12 cellular contexts compared by ENCODE assay signal in the genomic region with DNA sequence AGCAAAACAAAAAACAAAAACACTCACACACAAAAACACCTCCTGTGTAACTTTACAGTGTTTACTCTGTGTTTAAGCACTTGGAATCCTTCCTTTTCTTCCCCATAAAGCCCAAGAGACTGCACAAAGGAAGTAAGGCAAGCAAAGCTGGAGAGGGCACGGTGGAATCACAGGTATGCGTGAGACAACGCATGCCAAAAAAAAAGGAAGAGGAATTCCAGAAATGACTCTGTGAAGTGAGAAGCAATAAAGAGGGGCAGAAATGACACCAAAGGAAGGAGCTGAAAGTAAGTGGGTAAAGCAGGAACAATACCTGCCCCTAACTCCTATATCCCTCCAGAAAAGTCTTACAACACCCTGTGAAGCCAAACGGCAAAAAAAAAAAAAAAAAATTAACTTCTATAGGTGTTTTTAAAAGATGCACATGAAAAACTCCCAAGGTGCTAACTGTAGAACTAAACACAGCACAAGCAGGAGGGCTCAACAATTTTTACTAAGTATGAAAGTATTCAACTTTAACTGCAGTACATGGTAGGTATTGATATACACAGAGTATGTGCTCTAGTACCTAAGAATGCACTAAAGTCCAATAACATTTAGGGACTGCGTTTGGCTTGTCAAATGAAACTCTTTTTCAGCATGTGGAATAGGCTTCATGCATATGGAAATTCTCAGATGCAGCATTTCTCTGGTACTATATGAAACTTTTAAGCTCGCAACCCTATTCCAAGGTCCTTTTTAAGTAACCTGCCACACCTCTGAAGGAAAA. TPM values are rescaled to one million over a fixed set of nuclear protein-coding genes. Genes with fewer than 3 reads are reported as not detected.
DNase-seq lines count a peak whose midpoint lies in the region; TF ChIP-seq lines count a peak whose summit lies in the region.
"Had no signal": no experiment of that assay in that cellular context is flagged by ENCODE, and none has a peak within 500 bp of the region (broad histone marks: within the 10 kb centered on the region; RNA-seq: fewer than 3 reads in every experiment).

No MANE protein-coding gene starts in this region.

- H3K4me3 ChIP-seq in astrocyte of the spinal cord (ENCODE audit: low read depth, low read length) (no peak overlapping the region), suprapubic skin (no peak overlapping the region)

- H3K27ac ChIP-seq in suprapubic skin (peak overlapping the region; percentile 72), RWPE1 (no peak overlapping the region)

- peaks cover 95% of the 10 kb centered on the region for H3K4me1 ChIP-seq in suprapubic skin

- no peak overlapping the region for H3K4me3 Mint-ChIP-seq in activated CD4-positive, alpha-beta memory T cell treated with anti-CD3 and anti-CD28 coated beads, Interleukin-2, amount 10 ng/mL, durations not matched to agents 7 days and 5 days
- H3K4me3 Mint-ChIP-seq: central memory CD8-positive, alpha-beta T cell had no signal

- TF ChIP-seq POLR2A in suprapubic skin (IDR thresholded peaks at IDR 0.05): no peak

- no peaks in the 10 kb centered on the region for H3K36me3 Mint-ChIP-seq in activated CD4-positive, alpha-beta memory T cell treated with anti-CD3 and anti-CD28 coated beads, Interleukin-2, amount 10 ng/mL, durations not matched to agents 7 days and 5 days (ENCODE audit: low read depth)

- DNase-seq in HCEC 1CT: peak; percentile 32
- DNase-seq in astrocyte of the spinal cord (ENCODE audit: low read depth, low spot score): peak; percentile 33
- peak; percentile 80 for DNase-seq in kidney tubule cell (ENCODE audit: low spot score)
- DNase-seq in suprapubic skin (ENCODE audit: low spot score in 2 of 2): no peak
- DNase-seq in activated CD8-positive, alpha-beta memory T cell treated with anti-CD3 and anti-CD28 coated beads, Interleukin-2, amount 50 U/mL, for 48 hours: no peak
- DNase-seq in activated CD4-positive, alpha-beta memory T cell treated with anti-CD3 and anti-CD28 coated beads, Interleukin-2, amount 10 ng/mL, durations not matched to agents 7 days and 5 days: no peak
- DNase-seq in GDM1 (lab: John Stamatoyannopoulos, UW): no peak
- DNase-seq in RWPE1 (ENCODE audit: low spot score): no peak
- DNase-seq: kidney; NCI-H1436 treated with DMSO at 0.1 percent for 48 hours; stimulated activated CD4-positive, alpha-beta T cell treated with anti-CD3 and anti-CD28 coated beads, Interleukin-15, amount 100 ng/mL, for 24 hours had no signal

- no peaks in the 10 kb centered on the region for H3K27me3 ChIP-seq in suprapubic skin

- in situ Hi-C loops in astrocyte of the spinal cord (cut with HindIII; ENCODE audit: low sequenced_read_pairs): no loop called here

- H3K9me3 Mint-ChIP-seq in activated CD4-positive, alpha-beta memory T cell treated with anti-CD3 and anti-CD28 coated beads, Interleukin-2, amount 10 ng/mL, durations not matched to agents 7 days and 5 days: no peaks in the 10 kb centered on the region

- no peak overlapping the region for H3K27ac Mint-ChIP-seq in activated CD4-positive, alpha-beta memory T cell treated with anti-CD3 and anti-CD28 coated beads, Interleukin-2, amount 10 ng/mL, durations not matched to agents 7 days and 5 days

- TF ChIP-seq CTCF in astrocyte of the spinal cord (IDR thresholded peaks at IDR 0.05; ENCODE audit: low read depth, low read length): no peak
- TF ChIP-seq CTCF in suprapubic skin (IDR thresholded peaks at IDR 0.05): no peak
- no peak for TF ChIP-seq CTCF in RWPE1 (conservative IDR thresholded peaks at IDR 0.05; ENCODE audit: low read depth)

- peaks cover 13% of the 10 kb centered on the region for H3K36me3 ChIP-seq in suprapubic skin

- CTCF ChIA-PET in activated CD4-positive, alpha-beta memory T cell treated with anti-CD3 and anti-CD28 coated beads, Interleukin-2, amount 10 ng/mL, durations not matched to agents 7 days and 5 days (lab: Charles Lee): no interaction called here
- CTCF ChIA-PET in RWPE1 (lab: Yijun Ruan, JAX): interaction anchor here (0.5 kb wide), 2 partner anchors 118 to 884 kb away, joined by 3 read pairs; no protein-coding TSS in a partner anchor

- no peaks in the 10 kb centered on the region for H3K4me1 Mint-ChIP-seq in activated CD4-positive, alpha-beta memory T cell treated with anti-CD3 and anti-CD28 coated beads, Interleukin-2, amount 10 ng/mL, durations not matched to agents 7 days and 5 days
- H3K4me1 Mint-ChIP-seq: central memory CD8-positive, alpha-beta T cell had no signal

- whole genome bisulfite sequencing in suprapubic skin: 37% methylated on average over 6 of the region's 6 CpGs

- H3K9me3 ChIP-seq in suprapubic skin: no peaks in the 10 kb centered on the region

- H3K27me3 Mint-ChIP-seq in activated CD4-positive, alpha-beta memory T cell treated with anti-CD3 and anti-CD28 coated beads, Interleukin-2, amount 10 ng/mL, durations not matched to agents 7 days and 5 days: peaks cover 1% of the 10 kb centered on the region
- H3K27me3 Mint-ChIP-seq: central memory CD8-positive, alpha-beta T cell had no signal

- no peak for TF ChIP-seq EP300 in suprapubic skin (IDR thresholded peaks at IDR 0.05)

- POLR2A ChIA-PET in activated CD4-positive, alpha-beta memory T cell treated with anti-CD3 and anti-CD28 coated beads, Interleukin-2, amount 10 ng/mL, durations not matched to agents 7 days and 5 days (lab: Charles Lee): no interaction called here
- POLR2A ChIA-PET in RWPE1 (lab: Yijun Ruan, JAX; ENCODE audit: low non-redundant PET): no interaction called here

RNA-seq across cellular contexts. Expression of gene RND3, which starts 9.1 kb away (rescaled TPM):
- total RNA-seq in suprapubic skin: 10 to 100 TPM; 45.7 to 65.3 (median 56.9) TPM
- total RNA-seq in activated CD4-positive, alpha-beta memory T cell treated with anti-CD3 and anti-CD28 coated beads, Interleukin-2, amount 10 ng/mL, durations not matched to agents 7 days and 5 days: not detected

Comparison
In these comparisons a context has a peak if more than half of its experiments do, and no peak if none do; other contexts are left out.
1. DNase-seq: peak in HCEC 1CT (single experiment), astrocyte of the spinal cord (single experiment) and kidney tubule cell (single experiment); none in suprapubic skin (0 of 2), activated CD8-positive, alpha-beta memory T cell treated with anti-CD3 and anti-CD28 coated beads, Interleukin-2, amount 50 U/mL, for 48 hours (single experiment), activated CD4-positive, alpha-beta memory T cell treated with anti-CD3 and anti-CD28 coated beads, Interleukin-2, amount 10 ng/mL, durations not matched to agents 7 days and 5 days (single experiment), GDM1 (single experiment) and RWPE1 (single experiment).
2. RNA of gene RND3, which starts 9.1 kb away (total RNA-seq): 45.7 to 65.3 TPM in suprapubic skin; not detected in activated CD4-positive, alpha-beta memory T cell treated with anti-CD3 and anti-CD28 coated beads, Interleukin-2, amount 10 ng/mL, durations not matched to agents 7 days and 5 days; every median in the first group is over 10 times any median in the second.